ENCODE assay signal across 26 cellular contexts in the genomic region with DNA sequence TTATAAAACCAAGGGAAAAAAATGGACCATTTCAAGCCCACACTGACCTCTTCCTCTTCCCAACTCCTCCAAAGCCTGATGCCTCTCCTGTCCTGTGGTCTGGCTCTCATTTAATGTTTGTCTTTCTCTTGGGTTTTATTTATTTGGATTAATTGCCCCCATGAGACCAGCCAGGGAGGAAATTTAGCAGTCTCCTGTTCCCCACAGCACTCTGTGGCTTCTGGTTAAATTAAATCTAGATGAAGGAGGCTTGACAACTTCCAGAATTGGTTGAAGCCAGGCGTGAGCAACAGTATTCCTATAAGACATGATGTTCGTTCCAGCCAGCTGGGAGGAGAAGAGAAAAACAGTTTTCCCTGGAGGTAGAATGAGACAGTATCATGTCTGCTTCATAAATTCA. TPM values are rescaled to one million over a fixed set of nuclear protein-coding genes. Genes with fewer than 3 reads are reported as not detected.
"Had no signal": no experiment of that assay in that cellular context is flagged by ENCODE, and none has a peak within 500 bp of the region (broad histone marks: within the 10 kb centered on the region; RNA-seq: fewer than 3 reads in every experiment).

No MANE protein-coding gene starts in this region.

- H3K27ac ChIP-seq: RWPE1 had no signal

- H3K4me3 ChIP-seq: MG63 had no signal

- ATAC-seq: HepG2, Panc1, PC-3 had no signal

- H3K36me3 ChIP-seq: MG63 had no signal

- DNase-seq: IMR-90; Karpas-422; KG1; MG63; NCI-H1092; NCI-H1105 treated with DMSO at 0.1 percent for 48 hours; NCI-H1417 treated with DMSO at 0.1 percent for 48 hours; NCI-H146; NCI-H1694 treated with DMSO at 0.1 percent for 48 hours; NCI-H1930; NCI-H2081; NCI-H2107; NCI-H2227 treated with DMSO at 0.1 percent for 48 hours; NCI-H524; NCI-H526 treated with DMSO at 0.1 percent for 48 hours; NCI-H748 treated with DMSO at 0.1 percent for 48 hours; NK-92 treated with Interleukin-12 subunit alpha and Interleukin-12 subunit beta, amount 100 ng/mL, for 24 hours; PC-3; SHP77 had no signal

RNA-seq across cellular contexts. Expression of gene PRLHR, which starts 15.1 kb away (rescaled TPM):
- total RNA-seq: HepG2, HT1080, IMR-90, NCI-H460, OCI-LY7, PC-3, SK-MEL-5 had no signal
- polyA plus RNA-seq: HepG2, IMR-90 had no signal
